Comparison of ENCODE assay signal across 19 cellular contexts in genomic region chr19:7203317-7203716, GRCh38.
DNase-seq lines count a peak whose midpoint lies in the region; ATAC-seq and TF ChIP-seq lines count a peak whose summit lies in the region.
"Had no signal": no experiment of that assay in that cellular context is flagged by ENCODE, and none has a peak within 500 bp of the region (broad histone marks: within the 10 kb centered on the region; RNA-seq: fewer than 3 reads in every experiment).

No MANE protein-coding gene starts in this region.

- TF ChIP-seq POLR2A in adrenal gland (IDR thresholded peaks at IDR 0.05): no peak

- intact Hi-C loops in adrenal gland (cut with DNase I): no loop called here

- H3K9me3 ChIP-seq in SK-N-MC (ENCODE audit: low read depth, low read length) (no peaks in the 10 kb centered on the region), hepatocyte (ENCODE audit: low read depth) (no peaks in the 10 kb centered on the region), mucosa of rectum (ENCODE audit: control insufficient read depth in 2 of 2, low read length in 2 of 2) (no peaks in the 10 kb centered on the region), adrenal gland (replicated peaks in 1 of 3) (no peaks in the 10 kb centered on the region)
- H3K9me3 ChIP-seq: BE2C, SJSA1 had no signal

- DNase-seq in SK-N-MC (ENCODE audit: low read depth, low spot score): no peak
- no peak for DNase-seq in hepatocyte (ENCODE audit: low spot score)
- no peak for DNase-seq in cerebellar cortex (ENCODE audit: low spot score)
- no peak for DNase-seq in NCI-H2029 (lab: John Stamatoyannopoulos, UW)
- no peak for DNase-seq in adrenal gland
- DNase-seq: BE2C, DMS 273 treated with DMSO at 0.1 percent for 48 hours, DND-41, H7, Karpas-422, MV-4-11, NCI-H1105 treated with DMSO at 0.1 percent for 48 hours, NCI-H2081, NCI-H2171, NCI-H524 treated with DMSO at 0.1 percent for 48 hours had no signal

- no peak overlapping the region for H2AFZ ChIP-seq in hepatocyte

- WGBS in hepatocyte (ENCODE audit: low lambda C conversion rate, missing lambda C conversion rate): 81% methylated on average over 13 of the region's 13 CpGs
- 84 to 91% (median 90%) methylated on average over 11 to 13 of the region's 13 CpGs for WGBS in adrenal gland, 4 donors

- H4K20me1 ChIP-seq in hepatocyte (ENCODE audit: insufficient read depth, poor library complexity, severe bottlenecking): no peaks in the 10 kb centered on the region

- H3K27me3 ChIP-seq in hepatocyte (no peaks in the 10 kb centered on the region), mucosa of rectum (ENCODE audit: control insufficient read depth in 2 of 2, insufficient read depth in 2 of 2, low read length in 2 of 2) (no peaks in the 10 kb centered on the region), adrenal gland (no peaks in the 10 kb centered on the region)
- H3K27me3 ChIP-seq: BE2C, SJSA1 had no signal

- peak overlapping the region; percentile 53 for H3K4me2 ChIP-seq in hepatocyte

- ATAC-seq in HG03442 (IDR thresholded peaks at IDR 0.05; ENCODE audit: unreplicated experiment): no peak
- ATAC-seq: GM12878 had no signal

- peaks cover 68% of the 10 kb centered on the region for H3K79me2 ChIP-seq in hepatocyte

- H3K27ac ChIP-seq in SK-N-MC (peak overlapping the region; percentile 78), hepatocyte (peak overlapping the region; percentile 31), mucosa of rectum (ENCODE audit: low read depth in 2 of 2, low read length in 2 of 2) (peak overlapping the region; percentile 46 to 84), adrenal gland (no peak overlapping the region)
- H3K27ac ChIP-seq: SJSA1 had no signal

- H3K9me2 ChIP-seq in hepatocyte (replicated peaks; ENCODE audit: insufficient read depth): no peaks in the 10 kb centered on the region

- H3K4me3 ChIP-seq in SK-N-MC: peak overlapping the region; percentile 66
- H3K4me3 ChIP-seq in hepatocyte: no peak overlapping the region
- H3K4me3 ChIP-seq in mucosa of rectum (ENCODE audit: low read length in 2 of 2): peak overlapping the region; percentile 31 to 45
- no peak overlapping the region for H3K4me3 ChIP-seq in adrenal gland
- H3K4me3 ChIP-seq: GM12878, SJSA1 had no signal

- peak overlapping the region; percentile 56 for H3K9ac ChIP-seq in SK-N-MC (ENCODE audit: insufficient read length)
- H3K9ac ChIP-seq in mucosa of rectum (ENCODE audit: low read depth in 1 of 2, low read length in 2 of 2): peak overlapping the region; percentile 47 to 67

- TF ChIP-seq CTCF in hepatocyte (IDR thresholded peaks at IDR 0.05; ENCODE audit: poor library complexity) (no peak), adrenal gland (IDR thresholded peaks at IDR 0.05) (no peak)

- peaks cover 30% of the 10 kb centered on the region for H3K4me1 ChIP-seq in hepatocyte (ENCODE audit: insufficient read depth)
- H3K4me1 ChIP-seq in mucosa of rectum (ENCODE audit: control insufficient read depth in 2 of 2, insufficient read depth in 2 of 2, low read length in 2 of 2): peaks cover 17 to 40% of the 10 kb centered on the region in 2 donors
- peaks cover 17 to 37% of the 10 kb centered on the region in 2 donors for H3K4me1 ChIP-seq in adrenal gland (replicated peaks in 1 of 2)
- H3K4me1 ChIP-seq: BE2C had no signal

- H3K36me3 ChIP-seq in SK-N-MC (ENCODE audit: insufficient read depth, low read length) (no peaks in the 10 kb centered on the region), hepatocyte (replicated peaks; ENCODE audit: insufficient read depth, low read depth) (no peaks in the 10 kb centered on the region), mucosa of rectum (ENCODE audit: control insufficient read depth in 2 of 2, insufficient read depth in 2 of 2, low read length in 2 of 2) (no peaks in the 10 kb centered on the region), adrenal gland (replicated peaks in 1 of 2) (no peaks in the 10 kb centered on the region)
- H3K36me3 ChIP-seq: BE2C, SJSA1 had no signal

Comparison
In these comparisons a context has a peak if more than half of its experiments do, and no peak if none do; other contexts are left out.
1. H3K27ac ChIP-seq: peak in SK-N-MC (single experiment), hepatocyte (single experiment) and mucosa of rectum (2 of 2); none in adrenal gland (0 of 5).
2. H3K4me3 ChIP-seq: peak in SK-N-MC (single experiment) and mucosa of rectum (2 of 2); none in hepatocyte (single experiment) and adrenal gland (0 of 4).